ENCODE assay signal across 4 cellular contexts in the genomic region with DNA sequence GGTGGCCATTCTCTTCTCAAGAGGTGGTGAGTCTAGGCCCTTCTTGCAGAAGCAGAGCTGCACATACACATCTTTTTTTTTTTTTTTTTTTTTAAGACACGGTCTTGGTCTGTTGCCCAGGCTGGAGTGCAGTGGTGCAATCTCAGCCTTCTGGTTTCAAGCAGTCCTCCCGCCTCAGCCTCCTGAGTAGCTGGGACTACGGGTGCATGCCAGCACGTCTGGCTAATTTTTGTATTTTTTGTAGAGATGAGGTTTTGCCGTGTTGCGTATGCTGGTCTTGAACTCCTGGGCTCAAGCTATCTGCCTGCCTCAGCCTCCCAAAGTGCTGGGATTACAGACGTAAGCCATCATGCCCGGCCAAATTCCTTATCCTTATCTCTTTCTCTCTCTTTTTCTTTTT. TPM values are rescaled to one million over a fixed set of nuclear protein-coding genes. Genes with fewer than 3 reads are reported as not detected.
"Had no signal": no experiment of that assay in that cellular context is flagged by ENCODE, and none has a peak within 500 bp of the region (broad histone marks: within the 10 kb centered on the region; RNA-seq: fewer than 3 reads in every experiment).

No MANE protein-coding gene starts in this region.

RNA-seq across cellular contexts. Expression of a gene that starts 21.6 kb away (rescaled TPM):
- total RNA-seq: H4, H7, HT-29 had no signal
- polyA plus RNA-seq: IgD-negative memory B cell had no signal
